In the genomic region with DNA sequence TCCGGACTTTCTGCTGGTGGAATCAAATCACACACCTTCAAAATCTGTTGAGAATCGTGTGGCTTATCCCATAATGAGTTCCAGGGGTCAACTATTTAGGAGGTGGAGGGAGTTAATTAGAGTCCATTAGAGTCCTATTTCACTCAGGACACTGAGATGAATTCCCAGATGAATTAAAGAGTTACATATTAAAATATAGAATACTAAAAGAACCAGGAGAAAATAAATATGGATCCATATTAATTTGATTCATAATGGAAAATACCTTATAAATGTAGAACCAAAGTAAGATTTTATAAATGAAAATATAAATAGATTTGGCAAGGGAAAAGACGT, we compare ENCODE assay signal across 18 cellular contexts.
"Had no signal": no experiment of that assay in that cellular context is flagged by ENCODE, and none has a peak within 500 bp of the region (broad histone marks: within the 10 kb centered on the region; RNA-seq: fewer than 3 reads in every experiment).

No MANE protein-coding gene starts in this region.

- H3K27ac Mint-ChIP-seq: activated CD4-positive, alpha-beta T cell treated with anti-CD3 and anti-CD28 coated beads, Interleukin-2, amount 10 ng/mL, durations not matched to agents 7 days and 5 days; activated CD8-positive, alpha-beta T cell treated with anti-CD3 and anti-CD28 coated beads for 36 hours; activated naive CD8-positive, alpha-beta T cell; activated T-cell treated with anti-CD3 and anti-CD28 coated beads, Interleukin-2, amount 50 U/mL, for 72 hours; effector memory CD8-positive, alpha-beta T cell; nephron had no signal

- H3K27me3 ChIP-seq: body of pancreas, colonic mucosa had no signal

- H3K4me3 Mint-ChIP-seq: activated CD4-positive, alpha-beta T cell treated with anti-CD3 and anti-CD28 coated beads, Interleukin-2, amount 10 ng/mL, durations not matched to agents 7 days and 5 days; activated CD8-positive, alpha-beta T cell treated with anti-CD3 and anti-CD28 coated beads for 36 hours; activated naive CD8-positive, alpha-beta T cell; activated T-cell treated with anti-CD3 and anti-CD28 coated beads, Interleukin-2, amount 50 U/mL, for 72 hours; effector memory CD8-positive, alpha-beta T cell; nephron; WTC11 had no signal

- FAIRE-seq: urothelium cell line had no signal

- H3K9me3 ChIP-seq: body of pancreas, colonic mucosa, lower lobe of right lung, neutrophil had no signal

- H3K4me3 ChIP-seq: body of pancreas, colonic mucosa, heart right ventricle, lower lobe of right lung, spleen, tibial nerve had no signal

- H3K36me3 ChIP-seq: colonic mucosa, heart right ventricle, lower lobe of right lung, neutrophil, spleen, tibial nerve had no signal

- H3K27ac ChIP-seq: body of pancreas, colonic mucosa, heart right ventricle, lower lobe of right lung, neutrophil, spleen, tibial nerve had no signal

- DNase-seq: activated CD4-positive, alpha-beta T cell treated with anti-CD3 and anti-CD28 coated beads for 1 hour; aorta; lower lobe of right lung; spleen; stimulated activated naive CD4-positive, alpha-beta T cell treated with Interleukin-2 at 50 U/mL for 16 hours had no signal

- ATAC-seq: activated CD8-positive, alpha-beta T cell treated with anti-CD3 and anti-CD28 coated beads for 36 hours; activated T-cell treated with anti-CD3 and anti-CD28 coated beads, Interleukin-2, amount 50 U/mL, for 72 hours; body of pancreas; effector memory CD8-positive, alpha-beta T cell; heart right ventricle had no signal

- H3K4me1 Mint-ChIP-seq: activated CD4-positive, alpha-beta T cell treated with anti-CD3 and anti-CD28 coated beads, Interleukin-2, amount 10 ng/mL, durations not matched to agents 7 days and 5 days; nephron had no signal

- H3K4me1 ChIP-seq: body of pancreas, colonic mucosa, heart right ventricle, lower lobe of right lung, spleen had no signal
